8 cellular contexts compared by ENCODE assay signal in the genomic region with DNA sequence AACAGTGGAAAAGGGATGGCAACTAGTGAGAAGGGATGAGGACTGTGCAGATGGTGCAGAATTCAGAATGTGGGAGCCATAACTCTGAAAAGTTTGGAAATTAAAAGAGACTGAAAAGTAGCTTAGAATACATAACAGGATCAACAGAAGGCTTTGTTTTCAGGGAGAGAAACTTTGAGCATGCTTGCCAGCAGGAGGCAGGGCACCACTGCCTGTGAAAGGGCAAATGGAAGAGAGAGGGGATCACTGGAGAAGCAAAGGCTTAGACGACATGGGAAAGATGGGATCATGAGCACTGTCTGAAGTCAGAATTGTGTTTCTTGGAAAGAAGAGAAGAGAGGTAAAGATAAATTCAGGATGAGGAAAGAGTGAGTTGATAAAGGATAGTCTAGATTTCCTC.
DNase-seq lines count a peak whose midpoint lies in the region; ATAC-seq and TF ChIP-seq lines count a peak whose summit lies in the region.

No MANE protein-coding gene starts in this region.

- no peak overlapping the region for H2BK20ac ChIP-seq in H9 (ENCODE audit: low read depth, low read length, poor library complexity, severe bottlenecking)

- no peak overlapping the region for H4K91ac ChIP-seq in H9 (ENCODE audit: insufficient read length, low read depth, low read length)

- H3K36me3 Mint-ChIP-seq in H9 (ENCODE audit: insufficient read depth in 1 of 3, low read depth in 3 of 3) = no peaks in the 10 kb centered on the region
- no peaks in the 10 kb centered on the region for H3K36me3 Mint-ChIP-seq in activated CD4-positive, alpha-beta T cell treated with anti-CD3 and anti-CD28 coated beads for 36 hours (ENCODE audit: low read depth)

- no peak overlapping the region for H2BK5ac ChIP-seq in H9 (ENCODE audit: insufficient read length, low read length)

- no peak overlapping the region for H3K56ac ChIP-seq in H9 (ENCODE audit: insufficient read length, low read depth, low read length)

- no peak overlapping the region for H3K9ac ChIP-seq in H9 (ENCODE audit: extremely low read depth, insufficient read length, low read length)

- H3K23ac ChIP-seq in H9 (ENCODE audit: insufficient read length, low read depth, low read length) = no peak overlapping the region

- H2BK15ac ChIP-seq in H9 (ENCODE audit: low read depth, low read length) = no peak overlapping the region

- ATAC-seq in left lung = peak; percentile 83
- ATAC-seq in activated CD4-positive, alpha-beta T cell treated with anti-CD3 and anti-CD28 coated beads for 36 hours = no peak

- H3K4me1 Mint-ChIP-seq in H9 = peaks cover 3 to 5% of the 10 kb centered on the region in 2 experiments
- H3K4me1 Mint-ChIP-seq in activated CD4-positive, alpha-beta T cell treated with anti-CD3 and anti-CD28 coated beads for 36 hours = peaks cover 3% of the 10 kb centered on the region

- no TSS peak for BruUV-seq in A673 (replicated peaks; lab: Mats Ljungman, UMichigan)

- H3K9me3 ChIP-seq in A673 (ENCODE audit: low read depth, low read length, poor library complexity, severe bottlenecking) (no peaks in the 10 kb centered on the region), H9 (ENCODE audit: control insufficient read depth, low read depth, low read length) (no peaks in the 10 kb centered on the region), left lung (no peaks in the 10 kb centered on the region)

- H3K79me1 ChIP-seq in H9 (ENCODE audit: insufficient read depth, low read depth, low read length, poor library complexity, severe bottlenecking) = no peaks in the 10 kb centered on the region

- H3K14ac ChIP-seq in H9 (ENCODE audit: insufficient read depth, low read length) = no peak overlapping the region

- POLR2A ChIA-PET in A673 (lab: Charles Lee; ENCODE audit: low non-redundant PET) = no interaction called here
- POLR2A ChIA-PET in activated CD4-positive, alpha-beta T cell treated with anti-CD3 and anti-CD28 coated beads for 36 hours (lab: Charles Lee) = no interaction called here

- H2AFZ ChIP-seq in H9 (ENCODE audit: low read length) = no peak overlapping the region

- H3K4me3 ChIP-seq in A673 (ENCODE audit: low read depth, low read length, poor library complexity, severe bottlenecking) (no peak overlapping the region), left lung (no peak overlapping the region), coronary artery (no peak overlapping the region)

- H3T11ph ChIP-seq in H9 (ENCODE audit: low read length) = no peak overlapping the region

- intact Hi-C loops in A673 (cut with micrococcal nuclease; ENCODE audit: unreplicated experiment) (loop anchor here (1.0 to 5.0 kb wide), 2 partner anchors 303 to 489 kb away; no protein-coding TSS in a partner anchor), left lung (cut with DNase I) (no loop called here)
- intact Hi-C loops in activated CD4-positive, alpha-beta T cell treated with anti-CD3 and anti-CD28 coated beads for 36 hours (cut with DNase I, micrococcal nuclease) = no loop called here

- H3K4ac ChIP-seq in H9 (ENCODE audit: low read depth, low read length) = no peak overlapping the region

- H3K23me2 ChIP-seq in H9 (ENCODE audit: insufficient read length, low read depth, low read length, poor library complexity, severe bottlenecking) = no peaks in the 10 kb centered on the region

- no CpG with 5 or more reads among the region's 1 CpG for WGBS in H9 (ENCODE audit: extremely low coverage, insufficient read length, low lambda C conversion rate)

- no peak overlapping the region for H4K8ac ChIP-seq in H9 (replicated peaks; ENCODE audit: insufficient read length, low read depth, low read length)

- H3K4me2 ChIP-seq in H9 (ENCODE audit: insufficient read depth, insufficient read length, low read length) = no peak overlapping the region

- H3K9me3 Mint-ChIP-seq in H9 = no peaks in the 10 kb centered on the region
- no peaks in the 10 kb centered on the region for H3K9me3 Mint-ChIP-seq in activated CD4-positive, alpha-beta T cell treated with anti-CD3 and anti-CD28 coated beads for 36 hours (ENCODE audit: low read depth)

- peaks cover 3% of the 10 kb centered on the region; the same call in 1 of the 2 replicates for H3K27me3 Mint-ChIP-seq in H9 (ENCODE audit: low read depth)
- H3K27me3 Mint-ChIP-seq in activated CD4-positive, alpha-beta T cell treated with anti-CD3 and anti-CD28 coated beads for 36 hours = peaks cover 18% of the 10 kb centered on the region

- H3K27ac ChIP-seq in A673 (ENCODE audit: low read depth, low read length, poor library complexity, severe bottlenecking) (no peak overlapping the region), H9 (ENCODE audit: insufficient read length, low read depth, low read length) (no peak overlapping the region), left lung (peak overlapping the region in 1 of 2 donors; percentile 14), coronary artery (no peak overlapping the region)

- H4K5ac ChIP-seq in H9 (ENCODE audit: insufficient read length, low read depth, low read length) = no peak overlapping the region

- no peak overlapping the region for H2BK12ac ChIP-seq in H9 (ENCODE audit: insufficient read length, low read depth, low read length)

- no peaks in the 10 kb centered on the region for H3K79me2 ChIP-seq in H9 (ENCODE audit: insufficient read depth, low read length)

- H4K20me1 ChIP-seq in H9 (ENCODE audit: control insufficient read depth, insufficient read depth, insufficient read length) = no peaks in the 10 kb centered on the region

- no peaks in the 10 kb centered on the region for H3K4me1 ChIP-seq in A673 (ENCODE audit: insufficient read depth, low read length, poor library complexity, severe bottlenecking)
- H3K4me1 ChIP-seq in H9 (ENCODE audit: insufficient read depth, low read length) = no peaks in the 10 kb centered on the region
- H3K4me1 ChIP-seq in left lung = peaks cover 0 to 9% of the 10 kb centered on the region in 2 donors

- CTCF ChIA-PET in A673 (lab: Charles Lee) = interaction anchor here (0.6 to 2.8 kb wide), 3 partner anchors 57 to 431 kb away, joined by 3 to 20 read pairs (median 3); no protein-coding TSS in a partner anchor
- CTCF ChIA-PET in activated CD4-positive, alpha-beta T cell treated with anti-CD3 and anti-CD28 coated beads for 36 hours (lab: Charles Lee) = no interaction called here

- no peaks in the 10 kb centered on the region for H3K36me3 ChIP-seq in A673 (ENCODE audit: insufficient read depth, low read length, poor library complexity, severe bottlenecking)
- H3K36me3 ChIP-seq in left lung = no peaks in the 10 kb centered on the region

- DNase-seq in A673 (ENCODE audit: low spot score) = peak; percentile 66
- DNase-seq in H9 = peak; percentile 63
- DNase-seq in astrocyte of the hippocampus (ENCODE audit: low read depth, low spot score) = peak; percentile 60
- peak in 1 of 2 donors; percentile 39 for DNase-seq in left lung
- DNase-seq in dedifferentiated amniotic fluid mesenchymal stem cell (ENCODE audit: extremely low spot score) = no peak
- DNase-seq in coronary artery (ENCODE audit: low spot score) = no peak
- no peak for DNase-seq in activated CD4-positive, alpha-beta T cell treated with anti-CD3 and anti-CD28 coated beads for 36 hours
- DNase-seq in stimulated activated CD4-positive, alpha-beta T cell treated with anti-CD3 and anti-CD28 coated beads, Interleukin-15, amount 100 ng/mL, for 24 hours = no peak

- H3K27me3 ChIP-seq in A673 (replicated peaks; ENCODE audit: insufficient read depth, low read depth, low read length, poor library complexity) (no peaks in the 10 kb centered on the region), H9 (ENCODE audit: insufficient read depth, low read length) (no peaks in the 10 kb centered on the region), left lung (no peaks in the 10 kb centered on the region)

- no peak overlapping the region for H3K4me3 Mint-ChIP-seq in H9
- no peak overlapping the region for H3K4me3 Mint-ChIP-seq in activated CD4-positive, alpha-beta T cell treated with anti-CD3 and anti-CD28 coated beads for 36 hours

- no peak overlapping the region for H3K18ac ChIP-seq in H9 (ENCODE audit: insufficient read length, low read depth, low read length)

- TF ChIP-seq CTCF in A673 (conservative IDR thresholded peaks at IDR 0.05; ENCODE audit: low read depth, low read length) (peak; percentile 75), H9 (conservative IDR thresholded peaks at IDR 0.05) (peak; percentile 84), left lung (IDR thresholded peaks at IDR 0.05) (peak; percentile 27 to 45), coronary artery (IDR thresholded peaks at IDR 0.05) (no peak)

- H2AK5ac ChIP-seq in H9 (ENCODE audit: insufficient read length, low read length) = no peak overlapping the region

- H3K27ac Mint-ChIP-seq in H9 = peak overlapping the region in 2 of 3 experiments; percentile 0 to 6; a peak in 3 of 7 replicates
- H3K27ac Mint-ChIP-seq in activated CD4-positive, alpha-beta T cell treated with anti-CD3 and anti-CD28 coated beads for 36 hours = no peak overlapping the region

- H2BK120ac ChIP-seq in H9 (ENCODE audit: low read depth, low read length, poor library complexity, severe bottlenecking) = no peak overlapping the region

Comparison
In these comparisons a context has a peak if more than half of its experiments do, and no peak if none do; other contexts are left out.
1. DNase-seq: peak in A673 (single experiment), H9 (single experiment) and astrocyte of the hippocampus (single experiment); none in dedifferentiated amniotic fluid mesenchymal stem cell (single experiment), coronary artery (single experiment), activated CD4-positive, alpha-beta T cell treated with anti-CD3 and anti-CD28 coated beads for 36 hours (single experiment) and stimulated activated CD4-positive, alpha-beta T cell treated with anti-CD3 and anti-CD28 coated beads, Interleukin-15, amount 100 ng/mL, for 24 hours (single experiment).